In the genomic region with DNA sequence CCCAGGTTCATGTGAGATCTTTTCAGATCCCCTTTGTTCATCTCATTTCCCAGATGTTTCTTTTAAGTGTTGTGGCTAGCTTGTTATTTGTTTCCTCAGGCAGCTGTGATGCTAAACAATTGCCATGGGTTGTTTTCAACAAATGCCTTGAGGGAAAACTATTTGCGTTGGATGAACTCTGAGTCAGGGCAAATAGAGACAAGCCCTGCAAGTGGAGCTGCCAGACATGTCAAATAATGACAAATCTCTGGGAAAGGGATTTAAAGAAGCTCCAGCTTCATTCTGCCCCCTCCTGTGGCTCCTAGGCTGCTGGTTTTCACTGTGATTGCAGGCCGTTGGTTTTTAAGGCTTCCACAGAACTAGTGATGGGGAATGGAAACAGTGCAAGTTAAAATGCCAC, we compare ENCODE assay signal across 31 cellular contexts.
"Had no signal": no experiment of that assay in that cellular context is flagged by ENCODE, and none has a peak within 500 bp of the region (broad histone marks: within the 10 kb centered on the region; RNA-seq: fewer than 3 reads in every experiment).

No MANE protein-coding gene starts in this region.

- H3K27ac Mint-ChIP-seq: activated B cell treated with CpG ODN at 0.5 μM for 24 hours; activated CD4-positive, alpha-beta T cell treated with anti-CD3 and anti-CD28 coated beads, Interleukin-2, amount 10 ng/mL, durations not matched to agents 24 days and 14 days; activated CD8-positive, alpha-beta memory T cell treated with anti-CD3 and anti-CD28 coated beads, Interleukin-2, amount 10 ng/mL, durations not matched to agents 7 days and 5 days; activated naive CD4-positive, alpha-beta T cell treated with anti-CD3 and anti-CD28 coated beads, Interleukin-2, amount 50 U/mL, for 72 hours; activated naive CD8-positive, alpha-beta T cell treated with anti-CD3 and anti-CD28 coated beads, Interleukin-2, amount 50 U/mL, for 24 hours; activated T-cell treated with anti-CD3 and anti-CD28 coated beads, Interleukin-2, amount 50 U/mL, for 24 hours; activated T-helper 1 cell treated with anti-CD3 and anti-CD28 coated beads, Interleukin-12 subunit alpha, Interleukin-12 subunit beta, Interleukin-2, Interleukin-4 antibody, amounts not matched to agents 30 ng/mL and 10 ng/mL and 1 ng/mL, durations not matched to agents 14 hours and 24 hours and 36 hours; T-cell had no signal

- H3K4me1 Mint-ChIP-seq: activated B cell treated with CpG ODN at 0.5 μM for 24 hours; activated CD4-positive, alpha-beta T cell treated with anti-CD3 and anti-CD28 coated beads, Interleukin-2, amount 10 ng/mL, durations not matched to agents 24 days and 14 days; activated CD8-positive, alpha-beta memory T cell treated with anti-CD3 and anti-CD28 coated beads, Interleukin-2, amount 10 ng/mL, durations not matched to agents 7 days and 5 days; activated naive CD8-positive, alpha-beta T cell treated with anti-CD3 and anti-CD28 coated beads, Interleukin-2, amount 50 U/mL, for 24 hours; T-cell had no signal

- H3K27me3 ChIP-seq: ascending aorta, body of pancreas, cardiac muscle cell, Peyer's patch had no signal

- ATAC-seq: activated CD8-positive, alpha-beta memory T cell treated with anti-CD3 and anti-CD28 coated beads, Interleukin-2, amount 10 ng/mL, durations not matched to agents 7 days and 5 days; activated naive CD4-positive, alpha-beta T cell treated with anti-CD3 and anti-CD28 coated beads, Interleukin-2, amount 50 U/mL, for 72 hours; activated naive CD8-positive, alpha-beta T cell treated with anti-CD3 and anti-CD28 coated beads, Interleukin-2, amount 50 U/mL, for 24 hours; body of pancreas; K562; T-cell had no signal

- H3K36me3 Mint-ChIP-seq: activated CD8-positive, alpha-beta memory T cell treated with anti-CD3 and anti-CD28 coated beads, Interleukin-2, amount 10 ng/mL, durations not matched to agents 7 days and 5 days; activated naive CD4-positive, alpha-beta T cell treated with anti-CD3 and anti-CD28 coated beads, Interleukin-2, amount 50 U/mL, for 72 hours; T-cell had no signal

- DNase-seq: activated B cell treated with CpG ODN at 0.5 μM for 24 hours; activated CD4-positive, alpha-beta T cell treated with anti-CD3 and anti-CD28 coated beads for 1 hour; activated CD4-positive, alpha-beta T cell treated with anti-CD3 and anti-CD28 coated beads, Interleukin-2, amount 10 ng/mL, durations not matched to agents 24 days and 14 days; activated CD4-positive, alpha-beta T cell treated with anti-CD3 and anti-CD28 coated beads, Interleukin-2, amount 50 U/mL, for 48 hours; activated CD8-positive, alpha-beta memory T cell treated with anti-CD3 and anti-CD28 coated beads, Interleukin-2, amount 10 ng/mL, durations not matched to agents 7 days and 5 days; activated effector memory CD4-positive, alpha-beta T cell treated with Interleukin-2 at 50 U/mL for 16 hours; activated naive CD4-positive, alpha-beta T cell treated with Interleukin-2 at 50 U/mL for 16 hours; activated naive CD8-positive, alpha-beta T cell treated with anti-CD3 and anti-CD28 coated beads, Interleukin-2, amount 50 U/mL, for 24 hours; activated T-cell treated with anti-CD3 and anti-CD28 coated beads, Interleukin-2, amount 50 U/mL, for 24 hours; amniotic stem cell; body of pancreas; Karpas-422; NCI-H146; NCI-H187 treated with DMSO at 0.1 percent for 48 hours; NCI-H2081 treated with DMSO at 0.1 percent for 48 hours; NCI-H2171; NCI-H2227 treated with DMSO at 0.1 percent for 48 hours; NCI-H446 treated with DMSO at 0.1 percent for 48 hours; NCI-H526; NCI-H82; Peyer's patch; SIG-M5; T-cell; T-helper 2 cell; T1000 had no signal

- H3K4me3 ChIP-seq: ascending aorta, body of pancreas, cardiac muscle cell, K562, Peyer's patch, SK-N-MC had no signal

- H3K36me3 ChIP-seq: ascending aorta, cardiac muscle cell, Peyer's patch had no signal

- H3K9me3 Mint-ChIP-seq: activated CD4-positive, alpha-beta T cell treated with anti-CD3 and anti-CD28 coated beads, Interleukin-2, amount 10 ng/mL, durations not matched to agents 24 days and 14 days; activated naive CD8-positive, alpha-beta T cell treated with anti-CD3 and anti-CD28 coated beads, Interleukin-2, amount 50 U/mL, for 24 hours; activated T-helper 1 cell treated with anti-CD3 and anti-CD28 coated beads, Interleukin-12 subunit alpha, Interleukin-12 subunit beta, Interleukin-2, Interleukin-4 antibody, amounts not matched to agents 30 ng/mL and 10 ng/mL and 1 ng/mL, durations not matched to agents 14 hours and 24 hours and 36 hours had no signal

- H3K4me1 ChIP-seq: ascending aorta, body of pancreas, Peyer's patch had no signal

- H3K9me3 ChIP-seq: ascending aorta, body of pancreas, Peyer's patch had no signal

- H3K27me3 Mint-ChIP-seq: activated B cell treated with CpG ODN at 0.5 μM for 24 hours; activated CD4-positive, alpha-beta T cell treated with anti-CD3 and anti-CD28 coated beads, Interleukin-2, amount 10 ng/mL, durations not matched to agents 24 days and 14 days; activated CD8-positive, alpha-beta memory T cell treated with anti-CD3 and anti-CD28 coated beads, Interleukin-2, amount 10 ng/mL, durations not matched to agents 7 days and 5 days; activated naive CD8-positive, alpha-beta T cell treated with anti-CD3 and anti-CD28 coated beads, Interleukin-2, amount 50 U/mL, for 24 hours had no signal

- H3K4me3 Mint-ChIP-seq: activated B cell treated with CpG ODN at 0.5 μM for 24 hours; activated CD4-positive, alpha-beta T cell treated with anti-CD3 and anti-CD28 coated beads, Interleukin-2, amount 10 ng/mL, durations not matched to agents 24 days and 14 days; activated CD8-positive, alpha-beta memory T cell treated with anti-CD3 and anti-CD28 coated beads, Interleukin-2, amount 10 ng/mL, durations not matched to agents 7 days and 5 days; activated naive CD8-positive, alpha-beta T cell treated with anti-CD3 and anti-CD28 coated beads, Interleukin-2, amount 50 U/mL, for 24 hours; activated T-cell treated with anti-CD3 and anti-CD28 coated beads, Interleukin-2, amount 50 U/mL, for 24 hours; activated T-helper 1 cell treated with anti-CD3 and anti-CD28 coated beads, Interleukin-12 subunit alpha, Interleukin-12 subunit beta, Interleukin-2, Interleukin-4 antibody, amounts not matched to agents 30 ng/mL and 10 ng/mL and 1 ng/mL, durations not matched to agents 14 hours and 24 hours and 36 hours; T-cell had no signal

- H3K27ac ChIP-seq: ascending aorta, body of pancreas, cardiac muscle cell, Peyer's patch, SK-N-MC had no signal
